In genomic region chr5:4144608-4145007, GRCh38 we compare ENCODE assay signal across 26 cellular contexts.
"Had no signal": no experiment of that assay in that cellular context is flagged by ENCODE, and none has a peak within 500 bp of the region (broad histone marks: within the 10 kb centered on the region; RNA-seq: fewer than 3 reads in every experiment).

No MANE protein-coding gene starts in this region.

- H3K36me3 ChIP-seq: heart left ventricle, left ventricle myocardium inferior, pancreas, prostate gland, sigmoid colon, spleen, stomach, suprapubic skin, thoracic aorta, tibial artery had no signal

- H3K4me3 ChIP-seq: heart left ventricle, hepatocyte, left ventricle myocardium inferior, lung, pancreas, prostate gland, sigmoid colon, spleen, stomach, suprapubic skin, thoracic aorta, tibial artery had no signal

- FAIRE-seq: pancreas, small intestine had no signal

- ATAC-seq: pancreas; right cardiac atrium; stimulated activated effector memory CD8-positive, alpha-beta T cell treated with anti-CD3 and anti-CD28 coated beads, Interleukin-12 subunit alpha, Interleukin-12 subunit beta, amount 100 ng/mL, for 72 hours had no signal

- DNase-seq: heart left ventricle; islet precursor cell; left ventricle myocardium inferior; mesendoderm; naive B cell; natural killer cell; nucleus accumbens; pancreas; posterior cingulate gyrus; retina; right cardiac atrium; sigmoid colon; small intestine; spleen; stimulated activated CD4-positive, alpha-beta T cell treated with anti-CD3 and anti-CD28 coated beads, Interleukin-4, amount 100 ng/mL, for 24 hours; stimulated activated naive CD4-positive, alpha-beta T cell; stomach; tibial artery had no signal

- H3K9me3 Mint-ChIP-seq: natural killer cell had no signal

- H3K27ac ChIP-seq: heart left ventricle, hepatocyte, left ventricle myocardium inferior, pancreas, prostate gland, sigmoid colon, spleen, stomach, suprapubic skin, thoracic aorta, tibial artery had no signal

- H3K27me3 Mint-ChIP-seq: naive B cell, type B pancreatic cell had no signal

- H3K4me3 Mint-ChIP-seq: mesothelial cell of epicardium; natural killer cell; stimulated activated effector memory CD8-positive, alpha-beta T cell treated with anti-CD3 and anti-CD28 coated beads, Interleukin-12 subunit alpha, Interleukin-12 subunit beta, amount 100 ng/mL, for 72 hours; type B pancreatic cell had no signal

- H3K27me3 ChIP-seq: heart left ventricle, hepatocyte, pancreas, sigmoid colon, spleen, stomach, suprapubic skin, tibial artery had no signal

- H2AFZ ChIP-seq: hepatocyte had no signal

- H3K4me1 Mint-ChIP-seq: naive B cell; natural killer cell; stimulated activated effector memory CD8-positive, alpha-beta T cell treated with anti-CD3 and anti-CD28 coated beads, Interleukin-12 subunit alpha, Interleukin-12 subunit beta, amount 100 ng/mL, for 72 hours had no signal

- H3K4me2 ChIP-seq: hepatocyte had no signal

- H3K27ac Mint-ChIP-seq: mesothelial cell of epicardium; naive B cell; natural killer cell; stimulated activated effector memory CD8-positive, alpha-beta T cell treated with anti-CD3 and anti-CD28 coated beads, Interleukin-12 subunit alpha, Interleukin-12 subunit beta, amount 100 ng/mL, for 72 hours; type B pancreatic cell had no signal

- H3K9me3 ChIP-seq: left ventricle myocardium inferior, pancreas, prostate gland, sigmoid colon, suprapubic skin, thoracic aorta, tibial artery had no signal

- H3K79me2 ChIP-seq: hepatocyte had no signal

- H3K4me1 ChIP-seq: heart left ventricle, left ventricle myocardium inferior, pancreas, prostate gland, sigmoid colon, spleen, stomach, suprapubic skin, tibial artery had no signal
